ENCODE assay signal across 13 cellular contexts in the genomic region with DNA sequence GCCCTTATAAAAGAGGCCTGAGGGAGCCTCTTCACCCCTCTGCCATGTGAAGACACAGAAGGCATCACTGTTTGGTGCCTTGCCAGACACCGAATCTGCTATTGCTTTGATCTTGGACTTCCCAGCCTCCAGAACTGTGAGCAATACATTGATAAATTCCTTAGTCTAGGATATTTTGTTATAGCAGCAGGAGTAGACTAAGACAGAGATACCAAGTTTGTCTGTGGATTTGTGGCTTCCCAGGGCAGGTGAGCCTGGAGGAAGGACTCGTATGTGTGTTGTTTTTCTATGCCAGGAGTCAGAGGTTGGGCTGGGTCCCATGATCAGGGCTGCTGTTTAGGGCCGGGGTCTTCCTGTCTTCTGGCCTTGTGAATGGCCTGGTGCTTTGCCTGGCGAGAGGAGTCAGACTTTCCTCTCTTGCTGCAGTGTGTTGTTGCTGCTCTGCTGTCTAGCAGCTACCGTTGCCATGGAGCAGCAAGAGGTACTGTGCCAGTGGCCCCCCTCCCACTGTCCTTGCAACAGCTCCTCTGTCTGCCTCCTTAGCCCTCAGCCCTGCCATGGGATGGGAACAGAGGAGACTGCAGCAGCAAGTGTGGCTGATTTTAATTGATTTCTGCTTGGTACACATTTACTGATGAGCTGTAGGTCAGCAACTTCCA.
DNase-seq lines count a peak whose midpoint lies in the region; ATAC-seq and TF ChIP-seq lines count a peak whose summit lies in the region.
"Had no signal": no experiment of that assay in that cellular context is flagged by ENCODE, and none has a peak within 500 bp of the region (broad histone marks: within the 10 kb centered on the region; RNA-seq: fewer than 3 reads in every experiment).

No MANE protein-coding gene starts in this region.

- H3K9me3 ChIP-seq in DND-41 (ENCODE audit: insufficient read depth, low read length, severe bottlenecking) (peaks cover 5% of the 10 kb centered on the region), A673 (ENCODE audit: low read depth, low read length, poor library complexity, severe bottlenecking) (no peaks in the 10 kb centered on the region)
- H3K9me3 ChIP-seq: A549 had no signal

- H3K4me3 Mint-ChIP-seq in activated CD4-positive, alpha-beta memory T cell treated with anti-CD3 and anti-CD28 coated beads for 36 hours: no peak overlapping the region
- H3K4me3 Mint-ChIP-seq: type B pancreatic cell had no signal

- no peaks in the 10 kb centered on the region for H3K27me3 Mint-ChIP-seq in activated CD4-positive, alpha-beta memory T cell treated with anti-CD3 and anti-CD28 coated beads for 36 hours
- H3K27me3 Mint-ChIP-seq: type B pancreatic cell had no signal

- ATAC-seq in DND-41 (ENCODE audit: insufficient read depth, low read depth) (peak; percentile 12; the same call in 1 of the 3 replicates), GM18511 (IDR thresholded peaks at IDR 0.05; ENCODE audit: unreplicated experiment) (no peak)

- CTCF ChIA-PET in activated CD4-positive, alpha-beta memory T cell treated with anti-CD3 and anti-CD28 coated beads for 36 hours (lab: Charles Lee): interaction anchor here (0.6 to 1.8 kb wide), 4 partner anchors 21 to 186 kb away, joined by 3 to 11 read pairs (median 4); no protein-coding TSS in a partner anchor
- CTCF ChIA-PET in A673 (lab: Charles Lee): no interaction called here

- no peak for TF ChIP-seq CTCF in DND-41 (IDR thresholded peaks at IDR 0.05; ENCODE audit: borderline replicate concordance, extremely low read depth, low read length, poor library complexity, severe bottlenecking)
- no peak for TF ChIP-seq CTCF in A673 (conservative IDR thresholded peaks at IDR 0.05; ENCODE audit: low read depth, low read length)

- no peak overlapping the region for H3K27ac Mint-ChIP-seq in activated CD4-positive, alpha-beta memory T cell treated with anti-CD3 and anti-CD28 coated beads for 36 hours
- H3K27ac Mint-ChIP-seq: type B pancreatic cell had no signal

- peak overlapping the region; percentile 9; the same call in 1 of the 2 replicates for H3K9ac ChIP-seq in DND-41 (ENCODE audit: low read depth, low read length)

- peak overlapping the region; percentile 50 for H3K4me2 ChIP-seq in DND-41 (ENCODE audit: insufficient read depth, low read length)
- H3K4me2 ChIP-seq: A549 had no signal

- H3K36me3 Mint-ChIP-seq in activated CD4-positive, alpha-beta memory T cell treated with anti-CD3 and anti-CD28 coated beads for 36 hours: peaks cover 30% of the 10 kb centered on the region

- H3K9me3 Mint-ChIP-seq in activated CD4-positive, alpha-beta memory T cell treated with anti-CD3 and anti-CD28 coated beads for 36 hours: peaks cover 15% of the 10 kb centered on the region
- H3K9me3 Mint-ChIP-seq: type B pancreatic cell had no signal

- H2AFZ ChIP-seq in DND-41 (ENCODE audit: low read depth, low read length): no peak overlapping the region

- POLR2A ChIA-PET in activated CD4-positive, alpha-beta memory T cell treated with anti-CD3 and anti-CD28 coated beads for 36 hours (lab: Charles Lee): interaction anchor here (0.6 to 2.1 kb wide), 5 partner anchors 12 to 111 kb away, joined by 3 to 6 read pairs (median 4); partner anchors contain the start of gene CHST11
- POLR2A ChIA-PET in A673 (lab: Charles Lee; ENCODE audit: low non-redundant PET): no interaction called here

- intact Hi-C loops in activated CD4-positive, alpha-beta memory T cell treated with anti-CD3 and anti-CD28 coated beads for 36 hours (cut with micrococcal nuclease): loop anchor here (2.0 to 5.0 kb wide), 3 partner anchors 71 to 109 kb away; no protein-coding TSS in a partner anchor
- intact Hi-C loops in A673 (cut with micrococcal nuclease; ENCODE audit: unreplicated experiment): no loop called here

- peaks cover 90% of the 10 kb centered on the region for H3K79me2 ChIP-seq in DND-41 (ENCODE audit: insufficient read depth, low read length)

- H3K36me3 ChIP-seq in DND-41 (ENCODE audit: insufficient read depth, low read length) (peaks cover 57% of the 10 kb centered on the region), A673 (ENCODE audit: insufficient read depth, low read length, poor library complexity, severe bottlenecking) (no peaks in the 10 kb centered on the region)

- no peaks in the 10 kb centered on the region for H3K27me3 ChIP-seq in DND-41 (ENCODE audit: insufficient read depth, low read length, poor library complexity)
- no peaks in the 10 kb centered on the region for H3K27me3 ChIP-seq in layer of hippocampus (ENCODE audit: control insufficient read depth, insufficient read depth, low read length)
- peaks cover 4% of the 10 kb centered on the region for H3K27me3 ChIP-seq in A673 (replicated peaks; ENCODE audit: insufficient read depth, low read depth, low read length, poor library complexity)
- H3K27me3 ChIP-seq: spleen had no signal

- no TSS peak for BruUV-seq in A673 (replicated peaks; lab: Mats Ljungman, UMichigan)

- H3K4me1 Mint-ChIP-seq in activated CD4-positive, alpha-beta memory T cell treated with anti-CD3 and anti-CD28 coated beads for 36 hours (ENCODE audit: low read depth): peaks cover 66% of the 10 kb centered on the region

- H3K27ac ChIP-seq in DND-41 (ENCODE audit: low read length) (peak overlapping the region; percentile 83), layer of hippocampus (ENCODE audit: low read depth, low read length) (peak overlapping the region; percentile 30), A673 (ENCODE audit: low read depth, low read length, poor library complexity, severe bottlenecking) (no peak overlapping the region)
- H3K27ac ChIP-seq: A549 had no signal

- H3K4me3 ChIP-seq in DND-41 (ENCODE audit: low read depth in 1 of 2, low read length in 2 of 2): no peak overlapping the region
- H3K4me3 ChIP-seq in A673 (ENCODE audit: low read depth, low read length, poor library complexity, severe bottlenecking): no peak overlapping the region
- H3K4me3 ChIP-seq: A549 had no signal

- DNase-seq in NCI-H748 (lab: John Stamatoyannopoulos, UW; ENCODE audit: unreplicated experiment) (peak; percentile 33), NCI-H748 treated with DMSO at 0.1 percent for 48 hours (lab: John Stamatoyannopoulos, UW) (no peak), DND-41 (peak; percentile 41), A673 (ENCODE audit: low spot score) (no peak), SKM-1 (lab: John Stamatoyannopoulos, UW; ENCODE audit: unreplicated experiment) (no peak)
- DNase-seq in activated CD4-positive, alpha-beta memory T cell treated with anti-CD3 and anti-CD28 coated beads for 36 hours: peak; percentile 26
- DNase-seq: DMS79 treated with DMSO at 0.1 percent for 48 hours, NCI-H524 treated with DMSO at 0.1 percent for 48 hours, spleen had no signal

- H3K4me1 ChIP-seq in DND-41 (ENCODE audit: insufficient read depth, low read length) (peaks cover 71% of the 10 kb centered on the region), A673 (ENCODE audit: insufficient read depth, low read length, poor library complexity, severe bottlenecking) (no peaks in the 10 kb centered on the region)
- H3K4me1 ChIP-seq: A549 had no signal

- H4K20me1 ChIP-seq in DND-41 (ENCODE audit: insufficient read depth, low read length): peaks cover 74% of the 10 kb centered on the region

Comparison
In these comparisons a context has a peak if more than half of its experiments do, and no peak if none do; other contexts are left out.
1. DNase-seq: peak in NCI-H748 (single experiment), DND-41 (single experiment) and activated CD4-positive, alpha-beta memory T cell treated with anti-CD3 and anti-CD28 coated beads for 36 hours (single experiment); none in NCI-H748 treated with DMSO at 0.1 percent for 48 hours (single experiment), A673 (single experiment) and SKM-1 (single experiment).